Comparison of ENCODE assay signal across 1 cellular context in the genomic region with DNA sequence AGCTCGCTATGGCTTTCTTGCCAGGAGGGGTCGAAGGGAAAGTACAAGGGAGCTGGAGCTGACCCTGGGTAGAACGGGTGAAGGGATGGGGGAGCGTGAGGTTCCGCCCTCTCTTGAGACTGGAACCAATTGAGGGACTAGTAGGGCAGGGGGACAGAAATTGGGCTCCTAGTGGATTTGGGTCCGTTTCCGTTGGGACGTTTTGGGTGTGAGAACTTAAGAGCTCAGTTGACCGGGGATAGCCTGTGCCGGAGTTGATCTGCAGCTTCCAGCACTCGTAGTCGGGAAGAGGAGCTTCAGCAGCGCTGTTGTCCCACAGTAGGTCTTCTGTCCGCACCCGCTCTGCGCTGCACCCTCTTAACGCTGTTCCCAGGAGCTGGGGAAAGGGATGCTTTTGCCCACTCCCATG.
TF ChIP-seq lines count a peak whose summit lies in the region.

No MANE protein-coding gene starts in this region.

TF ChIP-seq in A549, 52 proteins besides CTCF, POLR2A, EP300 and RAD21 (continued from another document):
- TF ChIP-seq, protein P1, sequence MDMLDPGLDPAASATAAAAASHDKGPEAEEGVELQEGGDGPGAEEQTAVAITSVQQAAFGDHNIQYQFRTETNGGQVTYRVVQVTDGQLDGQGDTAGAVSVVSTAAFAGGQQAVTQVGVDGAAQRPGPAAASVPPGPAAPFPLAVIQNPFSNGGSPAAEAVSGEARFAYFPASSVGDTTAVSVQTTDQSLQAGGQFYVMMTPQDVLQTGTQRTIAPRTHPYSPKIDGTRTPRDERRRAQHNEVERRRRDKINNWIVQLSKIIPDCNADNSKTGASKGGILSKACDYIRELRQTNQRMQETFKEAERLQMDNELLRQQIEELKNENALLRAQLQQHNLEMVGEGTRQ (IDR thresholded peaks at IDR 0.05) = no peak
- TF ChIP-seq RCOR1 (IDR thresholded peaks at IDR 0.05; ENCODE audit: low read depth, low read length) = no peak
- no peak for TF ChIP-seq ESRRA (IDR thresholded peaks at IDR 0.05; ENCODE audit: borderline replicate concordance, low read length)
- TF ChIP-seq HEYL (CRISPR knock-in tag; IDR thresholded peaks at IDR 0.05) = no peak
- TF ChIP-seq PHF8 (IDR thresholded peaks at IDR 0.05; ENCODE audit: borderline replicate concordance, low read depth) = no peak; the same call in 1 of the 2 replicates
- TF ChIP-seq SMC3 (IDR thresholded peaks at IDR 0.05) = no peak
- TF ChIP-seq ZFP36 (IDR thresholded peaks at IDR 0.05; ENCODE audit: borderline replicate concordance, partially characterized antibody) = no peak
- TF ChIP-seq, protein P2, sequence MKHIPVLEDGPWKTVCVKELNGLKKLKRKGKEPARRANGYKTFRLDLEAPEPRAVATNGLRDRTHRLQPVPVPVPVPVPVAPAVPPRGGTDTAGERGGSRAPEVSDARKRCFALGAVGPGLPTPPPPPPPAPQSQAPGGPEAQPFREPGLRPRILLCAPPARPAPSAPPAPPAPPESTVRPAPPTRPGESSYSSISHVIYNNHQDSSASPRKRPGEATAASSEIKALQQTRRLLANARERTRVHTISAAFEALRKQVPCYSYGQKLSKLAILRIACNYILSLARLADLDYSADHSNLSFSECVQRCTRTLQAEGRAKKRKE (CRISPR knock-in tag; IDR thresholded peaks at IDR 0.05; ENCODE audit: low read depth) = no peak
- TF ChIP-seq EHMT2 (IDR thresholded peaks at IDR 0.05; ENCODE audit: low read depth) = no peak
- no peak for TF ChIP-seq RFX5 (IDR thresholded peaks at IDR 0.05)
- TF ChIP-seq ZC3H11A (IDR thresholded peaks at IDR 0.05) = no peak
- TF ChIP-seq NFE2L2 (conservative IDR thresholded peaks at IDR 0.05; ENCODE audit: low read length) = no peak
